In genomic region chr14:21168055-21168454, GRCh38 we compare ENCODE assay signal across 1 cellular context.
TF ChIP-seq lines count a peak whose summit lies in the region.

No MANE protein-coding gene starts in this region.

TF ChIP-seq in H1, 55 proteins besides CTCF, POLR2A, EP300 and RAD21:
- TF ChIP-seq BCL11A (IDR thresholded peaks at IDR 0.05; ENCODE audit: low read depth in 2 of 2, low read length in 2 of 2), result no peak
- no peak for TF ChIP-seq TEAD4 (IDR thresholded peaks at IDR 0.05; ENCODE audit: low read depth, low read length)
TF ChIP-seq in H1: peak in this region for 0.
